8 cellular contexts compared by ENCODE assay signal in genomic region chr6:31197559-31198305, GRCh38. TPM values are rescaled to one million over a fixed set of nuclear protein-coding genes. Genes with fewer than 3 reads are reported as not detected.
DNase-seq lines count a peak whose midpoint lies in the region; ATAC-seq and TF ChIP-seq lines count a peak whose summit lies in the region.

No MANE protein-coding gene starts in this region.

- H3K36me3 ChIP-seq in Caco-2 (ENCODE audit: control insufficient read depth, insufficient read depth, low read length) (0 out of 2 replicates have a peak, but pooled peaks cover 2% of the 10 kb centered on the region), OCI-LY7 (ENCODE audit: insufficient read depth, low read length) (peaks cover 42% of the 10 kb centered on the region), mucosa of rectum (ENCODE audit: control insufficient read depth in 2 of 2, insufficient read depth in 2 of 2, low read length in 2 of 2) (peaks cover 0 to 2% of the 10 kb centered on the region in 2 donors)

- H3K4me1 ChIP-seq in Caco-2 (peaks cover 6% of the 10 kb centered on the region), OCI-LY7 (ENCODE audit: insufficient read depth, low read length, poor library complexity, severe bottlenecking) (peaks cover 48% of the 10 kb centered on the region), mucosa of rectum (ENCODE audit: control insufficient read depth in 2 of 2, insufficient read depth in 2 of 2, low read length in 2 of 2) (peaks cover 11 to 12% of the 10 kb centered on the region in 2 donors)

- no peaks in the 10 kb centered on the region for H4K20me1 ChIP-seq in OCI-LY7 (ENCODE audit: insufficient read depth, low read length)

- no peaks in the 10 kb centered on the region for H3K9me3 ChIP-seq in Caco-2
- peaks cover 17% of the 10 kb centered on the region; the same call in 1 of the 2 replicates for H3K9me3 ChIP-seq in OCI-LY7 (ENCODE audit: low read length)
- no peaks in the 10 kb centered on the region for H3K9me3 ChIP-seq in mucosa of rectum (ENCODE audit: control insufficient read depth in 2 of 2, low read length in 2 of 2)

- CTCF ChIA-PET in Caco-2 (lab: Charles Lee): interaction anchor here (0.6 to 1.3 kb wide), 4 partner anchors 59 to 197 kb away, joined by 3 to 12 read pairs (median 4); partner anchors contain the start of gene PSORS1C2
- CTCF ChIA-PET in OCI-LY7 (lab: Charles Lee; ENCODE audit: unreplicated experiment): interaction anchor here (0.9 kb wide), 1 partner anchor 169 kb away, joined by 3 read pairs; no protein-coding TSS in a partner anchor

- H3K79me2 ChIP-seq in OCI-LY7 (ENCODE audit: insufficient read depth, low read depth, low read length): peaks cover 47% of the 10 kb centered on the region

- BruUV-seq in Caco-2 (replicated peaks; lab: Mats Ljungman, UMichigan): TSS peak; percentile 81
- BruUV-seq in OCI-LY7 (replicated peaks; lab: Mats Ljungman, UMichigan): TSS peak; percentile 93

- H3K27ac ChIP-seq in OCI-LY7 (ENCODE audit: low read depth, low read length, poor library complexity, severe bottlenecking) (peak overlapping the region; percentile 97), mucosa of rectum (ENCODE audit: low read depth in 2 of 2, low read length in 2 of 2) (peak overlapping the region; percentile 99)

- H3K4me2 ChIP-seq in OCI-LY7 (ENCODE audit: low read length): peak overlapping the region; percentile 89

- peak overlapping the region; percentile 93 to 98 for H3K9ac ChIP-seq in mucosa of rectum (ENCODE audit: low read depth in 1 of 2, low read length in 2 of 2)

- H3K36me3 Mint-ChIP-seq in Caco-2 (ENCODE audit: insufficient read depth, unreplicated experiment): peaks cover 5% of the 10 kb centered on the region

- intact Hi-C loops in Caco-2 (cut with micrococcal nuclease; ENCODE audit: unreplicated experiment) (loop anchor here (1.0 to 2.0 kb wide), 2 partner anchors 75 to 170 kb away; partner anchors contain the start of gene HLA-C), OCI-LY7 (cut with micrococcal nuclease; ENCODE audit: unreplicated experiment) (loop anchor here (1.0 kb wide), 5 partner anchors 25 to 170 kb away; partner anchors contain the start of genes HLA-B and HLA-C)

- DNase-seq in Caco-2: peak; percentile 81 to 85
- DNase-seq in HuH-7 (ENCODE audit: low spot score): peak; percentile 34
- peak; percentile 94 for DNase-seq in OCI-LY7 (ENCODE audit: low spot score)
- DNase-seq in activated T-cell treated with anti-CD3 and anti-CD28 coated beads for 24 hours (ENCODE audit: low read depth): peak; percentile 87
- DNase-seq in epithelial cell of proximal tubule (ENCODE audit: low read depth): no peak
- peak; percentile 88 to 90 for DNase-seq in stimulated activated CD8-positive, alpha-beta memory T cell treated with anti-CD3 and anti-CD28 coated beads, Interleukin-4, amount 100 ng/mL, for 4 hours (ENCODE audit: low read depth in 2 of 2, low spot score in 1 of 2)

- POLR2A ChIA-PET in Caco-2 (lab: Charles Lee): no interaction called here
- POLR2A ChIA-PET in OCI-LY7 (lab: Charles Lee): interaction anchor here (1.5 to 1.8 kb wide), 2 partner anchors 39 to 171 kb away, joined by 4 to 5 read pairs; partner anchors contain the start of gene TCF19

- H2AFZ ChIP-seq in OCI-LY7 (ENCODE audit: low read length): peak overlapping the region; percentile 86; the same call in 1 of the 2 replicates

- no peaks in the 10 kb centered on the region for H3K27me3 ChIP-seq in Caco-2 (replicated peaks; ENCODE audit: control insufficient read depth, insufficient read depth, low read length)
- H3K27me3 ChIP-seq in mucosa of rectum (ENCODE audit: control insufficient read depth in 2 of 2, insufficient read depth in 2 of 2, low read length in 2 of 2): no peaks in the 10 kb centered on the region

- H3K27ac Mint-ChIP-seq in Caco-2 (ENCODE audit: unreplicated experiment): peak overlapping the region; percentile 1

- H3K9me2 ChIP-seq in OCI-LY7 (ENCODE audit: insufficient read depth, low read length): no peaks in the 10 kb centered on the region

- peak; percentile 58 for ATAC-seq in GM21515 (IDR thresholded peaks at IDR 0.05; ENCODE audit: unreplicated experiment)

- H3K4me1 Mint-ChIP-seq in Caco-2 (ENCODE audit: low read depth, unreplicated experiment): peaks cover 8% of the 10 kb centered on the region

- TF ChIP-seq CTCF in Caco-2 (IDR thresholded peaks at IDR 0.05; ENCODE audit: insufficient read depth in 1 of 2, low read depth in 1 of 2, low read length in 1 of 2, severe bottlenecking in 1 of 2, unreplicated experiment in 1 of 2) (no peak), OCI-LY7 (conservative IDR thresholded peaks at IDR 0.05; ENCODE audit: low read length) (no peak), epithelial cell of proximal tubule (conservative IDR thresholded peaks at IDR 0.05; ENCODE audit: low read depth, low read length) (peak; percentile 12)

- no peaks in the 10 kb centered on the region for H3K9me3 Mint-ChIP-seq in Caco-2 (ENCODE audit: unreplicated experiment)

- no peaks in the 10 kb centered on the region for H3K27me3 Mint-ChIP-seq in Caco-2 (ENCODE audit: insufficient read depth, unreplicated experiment)

- H3K4me3 Mint-ChIP-seq in Caco-2 (ENCODE audit: unreplicated experiment): peak overlapping the region; percentile 55

- H3K4me3 ChIP-seq in Caco-2 (ENCODE audit: low read depth, low read length) (peak overlapping the region; percentile 64), OCI-LY7 (ENCODE audit: low read depth, low read length, poor library complexity, severe bottlenecking) (peak overlapping the region; percentile 91), epithelial cell of proximal tubule (ENCODE audit: low read depth, low read length) (peak overlapping the region; percentile 81), mucosa of rectum (ENCODE audit: low read length in 2 of 2) (peak overlapping the region; percentile 93 to 96)

RNA-seq across cellular contexts. Expression of gene POU5F1, which starts 27.2 kb away (rescaled TPM):
- total RNA-seq in Caco-2 (2022) (not detected in 2 replicates), OCI-LY7 (2022) (0.86 and 1.4 TPM in 2 replicates), epithelial cell of proximal tubule (2.1 and 5.1 TPM in 2 replicates)
- 0.44 TPM in 1 of 2 replicates, not detected in the other for total RNA-seq in OCI-LY7 (2014; rRNA removed; shearing (Covaris generic))

RNA-seq across cellular contexts. Expression of gene TCF19, which starts 39.3 kb away (rescaled TPM):
- total RNA-seq in Caco-2 (2022): 19.3 and 20.3 TPM in 2 replicates
- 61.6 and 63.2 TPM in 2 replicates for total RNA-seq in OCI-LY7 (2014; rRNA removed; shearing (Covaris generic))
- 54.5 and 56.7 TPM in 2 replicates for total RNA-seq in OCI-LY7 (2022)
- total RNA-seq in epithelial cell of proximal tubule: 34.1 and 47.5 TPM in 2 replicates

RNA-seq across cellular contexts. Expression of gene CCHCR1, which starts 40.1 kb away (rescaled TPM):
- 37.7 and 43.2 TPM in 2 replicates for total RNA-seq in Caco-2 (2022)
- 23.9 and 33.0 TPM in 2 replicates for total RNA-seq in OCI-LY7 (2014; rRNA removed; shearing (Covaris generic))
- total RNA-seq in OCI-LY7 (2022): 31.5 and 33.0 TPM in 2 replicates
- total RNA-seq in epithelial cell of proximal tubule: 23.2 and 28.2 TPM in 2 replicates

RNA-seq across cellular contexts. Expression of gene PSORS1C2, which starts 58.9 kb away (rescaled TPM):
- total RNA-seq in Caco-2 (2022) (not detected in 2 replicates), OCI-LY7 (2022) (not detected in 2 replicates), epithelial cell of proximal tubule (not detected in 2 replicates)
- not detected in 2 replicates for total RNA-seq in OCI-LY7 (2014; rRNA removed; shearing (Covaris generic))
